ENCODE assay signal across 8 cellular contexts in genomic region chr10:131885391-131886165, GRCh38. TPM values are rescaled to one million over a fixed set of nuclear protein-coding genes. Genes with fewer than 3 reads are reported as not detected.
DNase-seq lines count a peak whose midpoint lies in the region; ATAC-seq and FAIRE-seq lines count a peak whose summit lies in the region.

No MANE protein-coding gene starts in this region.

- no peaks in the 10 kb centered on the region for H3K36me3 ChIP-seq in SJCRH30

- no peaks in the 10 kb centered on the region for H3K4me1 ChIP-seq in SJCRH30

- DNase-seq in ACHN (peak; percentile 71), SJCRH30 (peak; percentile 12 to 31), activated gamma-delta T cell (lab: John Stamatoyannopoulos, UW) (peak; percentile 63), globus pallidus (ENCODE audit: low spot score) (peak; percentile 50), posterior cingulate gyrus (peak; percentile 41 to 96 (median 73)), urothelium cell line (ENCODE audit: low spot score) (peak; percentile 65)

- no peaks in the 10 kb centered on the region for H3K27me3 ChIP-seq in SJCRH30

- H3K27ac ChIP-seq in SJCRH30 = no peak overlapping the region

- no peaks in the 10 kb centered on the region for H3K9me3 ChIP-seq in SJCRH30 (replicated peaks)

- FAIRE-seq in urothelium cell line (lab: Jason Lieb, UNC) = no peak

- intact Hi-C loops in posterior cingulate gyrus (cut with DNase I) = loop anchor here (2.0 to 5.0 kb wide), 2 partner anchors 137 to 257 kb away; no protein-coding TSS in a partner anchor

- no peak overlapping the region for H3K4me3 ChIP-seq in SJCRH30

- in situ Hi-C loops in ACHN (cut with HindIII; ENCODE audit: low pct_ligation_motif_present, low pct_unique_long_range_greater_than_20kb, low sequenced_read_pairs) = no loop called here

- ATAC-seq in GM18907 (IDR thresholded peaks at IDR 0.05; ENCODE audit: unreplicated experiment) (peak; percentile 93), HG03135 (IDR thresholded peaks at IDR 0.05; ENCODE audit: unreplicated experiment) (peak; percentile 90)

RNA-seq across cellular contexts. Expression of gene PPP2R2D, which starts 15.2 kb away (rescaled TPM):
- total RNA-seq in SJCRH30 (2014; rRNA removed; shearing (Covaris generic)) = 30.6 and 35.1 TPM in 2 replicates

Comparison
In these comparisons a context has a peak if more than half of its experiments do, and no peak if none do; other contexts are left out.
1. DNase-seq: peak in every context shown above with its lines; median percentile 73 in posterior cingulate gyrus; 71 in ACHN; 65 in urothelium cell line; 63 in activated gamma-delta T cell; 50 in globus pallidus; 22 in SJCRH30.